Comparison of ENCODE assay signal across 1 cellular context in the genomic region with DNA sequence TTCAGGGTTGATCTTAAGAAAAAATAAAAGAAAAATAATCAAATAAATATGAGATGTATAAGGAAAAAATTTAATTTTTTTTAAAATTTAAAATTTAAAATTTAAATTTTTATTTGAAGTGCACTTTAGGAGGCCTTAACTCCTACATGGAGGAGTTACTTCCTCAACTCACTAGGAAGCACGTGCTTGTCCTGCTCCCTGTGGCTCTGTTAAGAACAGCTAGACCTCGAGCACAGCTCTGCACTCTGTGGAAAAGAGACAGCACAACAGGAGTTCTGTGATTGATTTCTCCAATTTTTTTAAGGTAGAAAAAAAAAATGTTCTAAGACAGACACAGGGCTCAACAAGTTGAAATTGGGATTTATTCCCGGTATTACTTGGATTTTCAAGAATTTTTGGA.
TF ChIP-seq lines count a peak whose summit lies in the region.

No MANE protein-coding gene starts in this region.

TF ChIP-seq in SK-N-SH treated with all-trans-retinoic acid at 6 μM for 48 hours, 23 proteins besides CTCF, POLR2A, EP300 and RAD21 (continued from another document):
- TF ChIP-seq, protein P1, sequence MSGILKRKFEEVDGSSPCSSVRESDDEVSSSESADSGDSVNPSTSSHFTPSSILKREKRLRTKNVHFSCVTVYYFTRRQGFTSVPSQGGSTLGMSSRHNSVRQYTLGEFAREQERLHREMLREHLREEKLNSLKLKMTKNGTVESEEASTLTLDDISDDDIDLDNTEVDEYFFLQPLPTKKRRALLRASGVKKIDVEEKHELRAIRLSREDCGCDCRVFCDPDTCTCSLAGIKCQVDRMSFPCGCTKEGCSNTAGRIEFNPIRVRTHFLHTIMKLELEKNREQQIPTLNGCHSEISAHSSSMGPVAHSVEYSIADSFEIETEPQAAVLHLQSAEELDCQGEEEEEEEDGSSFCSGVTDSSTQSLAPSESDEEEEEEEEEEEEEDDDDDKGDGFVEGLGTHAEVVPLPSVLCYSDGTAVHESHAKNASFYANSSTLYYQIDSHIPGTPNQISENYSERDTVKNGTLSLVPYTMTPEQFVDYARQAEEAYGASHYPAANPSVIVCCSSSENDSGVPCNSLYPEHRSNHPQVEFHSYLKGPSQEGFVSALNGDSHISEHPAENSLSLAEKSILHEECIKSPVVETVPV (CRISPR knock-in tag; IDR thresholded peaks at IDR 0.05): no peak
- TF ChIP-seq SNAI2 (CRISPR knock-in tag; IDR thresholded peaks at IDR 0.05) (no peak), PPARA (CRISPR knock-in tag; IDR thresholded peaks at IDR 0.05; ENCODE audit: borderline replicate concordance) (no peak), CSDC2 (CRISPR knock-in tag; IDR thresholded peaks at IDR 0.05) (no peak), ISL1 (CRISPR knock-in tag; IDR thresholded peaks at IDR 0.05) (no peak), ZNF70 (CRISPR knock-in tag; IDR thresholded peaks at IDR 0.05) (no peak), OSR1 (CRISPR knock-in tag; IDR thresholded peaks at IDR 0.05) (no peak), ZNF8 (CRISPR knock-in tag; IDR thresholded peaks at IDR 0.05) (no peak)
- TF ChIP-seq, protein P2, sequence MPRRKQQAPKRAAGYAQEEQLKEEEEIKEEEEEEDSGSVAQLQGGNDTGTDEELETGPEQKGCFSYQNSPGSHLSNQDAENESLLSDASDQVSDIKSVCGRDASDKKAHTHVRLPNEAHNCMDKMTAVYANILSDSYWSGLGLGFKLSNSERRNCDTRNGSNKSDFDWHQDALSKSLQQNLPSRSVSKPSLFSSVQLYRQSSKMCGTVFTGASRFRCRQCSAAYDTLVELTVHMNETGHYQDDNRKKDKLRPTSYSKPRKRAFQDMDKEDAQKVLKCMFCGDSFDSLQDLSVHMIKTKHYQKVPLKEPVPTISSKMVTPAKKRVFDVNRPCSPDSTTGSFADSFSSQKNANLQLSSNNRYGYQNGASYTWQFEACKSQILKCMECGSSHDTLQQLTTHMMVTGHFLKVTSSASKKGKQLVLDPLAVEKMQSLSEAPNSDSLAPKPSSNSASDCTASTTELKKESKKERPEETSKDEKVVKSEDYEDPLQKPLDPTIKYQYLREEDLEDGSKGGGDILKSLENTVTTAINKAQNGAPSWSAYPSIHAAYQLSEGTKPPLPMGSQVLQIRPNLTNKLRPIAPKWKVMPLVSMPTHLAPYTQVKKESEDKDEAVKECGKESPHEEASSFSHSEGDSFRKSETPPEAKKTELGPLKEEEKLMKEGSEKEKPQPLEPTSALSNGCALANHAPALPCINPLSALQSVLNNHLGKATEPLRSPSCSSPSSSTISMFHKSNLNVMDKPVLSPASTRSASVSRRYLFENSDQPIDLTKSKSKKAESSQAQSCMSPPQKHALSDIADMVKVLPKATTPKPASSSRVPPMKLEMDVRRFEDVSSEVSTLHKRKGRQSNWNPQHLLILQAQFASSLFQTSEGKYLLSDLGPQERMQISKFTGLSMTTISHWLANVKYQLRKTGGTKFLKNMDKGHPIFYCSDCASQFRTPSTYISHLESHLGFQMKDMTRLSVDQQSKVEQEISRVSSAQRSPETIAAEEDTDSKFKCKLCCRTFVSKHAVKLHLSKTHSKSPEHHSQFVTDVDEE (CRISPR knock-in tag; IDR thresholded peaks at IDR 0.05): no peak
- TF ChIP-seq, protein P3, sequence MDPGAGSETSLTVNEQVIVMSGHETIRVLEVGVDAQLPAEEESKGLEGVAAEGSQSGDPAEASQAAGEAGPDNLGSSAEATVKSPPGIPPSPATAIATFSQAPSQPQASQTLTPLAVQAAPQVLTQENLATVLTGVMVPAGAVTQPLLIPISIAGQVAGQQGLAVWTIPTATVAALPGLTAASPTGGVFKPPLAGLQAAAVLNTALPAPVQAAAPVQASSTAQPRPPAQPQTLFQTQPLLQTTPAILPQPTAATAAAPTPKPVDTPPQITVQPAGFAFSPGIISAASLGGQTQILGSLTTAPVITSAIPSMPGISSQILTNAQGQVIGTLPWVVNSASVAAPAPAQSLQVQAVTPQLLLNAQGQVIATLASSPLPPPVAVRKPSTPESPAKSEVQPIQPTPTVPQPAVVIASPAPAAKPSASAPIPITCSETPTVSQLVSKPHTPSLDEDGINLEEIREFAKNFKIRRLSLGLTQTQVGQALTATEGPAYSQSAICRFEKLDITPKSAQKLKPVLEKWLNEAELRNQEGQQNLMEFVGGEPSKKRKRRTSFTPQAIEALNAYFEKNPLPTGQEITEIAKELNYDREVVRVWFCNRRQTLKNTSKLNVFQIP (CRISPR knock-in tag; IDR thresholded peaks at IDR 0.05; ENCODE audit: borderline replicate concordance, low read depth): no peak
